9 cellular contexts compared by ENCODE assay signal in genomic region chr6:21748343-21749063, GRCh38.
DNase-seq lines count a peak whose midpoint lies in the region; ATAC-seq and TF ChIP-seq lines count a peak whose summit lies in the region.
"Had no signal": no experiment of that assay in that cellular context is flagged by ENCODE, and none has a peak within 500 bp of the region (broad histone marks: within the 10 kb centered on the region; RNA-seq: fewer than 3 reads in every experiment).

No MANE protein-coding gene starts in this region.

- POLR2A ChIA-PET in activated CD8-positive, alpha-beta T cell treated with anti-CD3 and anti-CD28 coated beads for 36 hours (lab: Charles Lee): interaction anchor here (0.6 kb wide), 1 partner anchor 13 kb away, joined by 3 read pairs; no protein-coding TSS in a partner anchor
- POLR2A ChIA-PET in activated CD8-positive, alpha-beta T cell treated with anti-CD3 and anti-CD28 coated beads, Interleukin-2, amount 10 ng/mL, durations not matched to agents 7 days and 5 days (lab: Charles Lee): interaction anchor here (0.7 kb wide), 1 partner anchor 15 kb away, joined by 3 read pairs; no protein-coding TSS in a partner anchor

- ATAC-seq in activated CD8-positive, alpha-beta T cell treated with anti-CD3 and anti-CD28 coated beads for 36 hours: no peak
- ATAC-seq in activated CD8-positive, alpha-beta T cell treated with anti-CD3 and anti-CD28 coated beads, Interleukin-2, amount 10 ng/mL, durations not matched to agents 7 days and 5 days: no peak
- ATAC-seq in GM21360 (IDR thresholded peaks at IDR 0.05; ENCODE audit: unreplicated experiment) (no peak), GM18909 (IDR thresholded peaks at IDR 0.05; ENCODE audit: poor library complexity, unreplicated experiment) (no peak), GM21737 (IDR thresholded peaks at IDR 0.05; ENCODE audit: unreplicated experiment) (no peak)

- CTCF ChIA-PET in activated CD8-positive, alpha-beta T cell treated with anti-CD3 and anti-CD28 coated beads for 36 hours (lab: Charles Lee): interaction anchor here (0.6 kb wide), 1 partner anchor 635 kb away, joined by 3 read pairs; no protein-coding TSS in a partner anchor
- CTCF ChIA-PET in activated CD8-positive, alpha-beta T cell treated with anti-CD3 and anti-CD28 coated beads, Interleukin-2, amount 10 ng/mL, durations not matched to agents 7 days and 5 days (lab: Charles Lee): no interaction called here

- H3K9me3 ChIP-seq in endodermal cell (ENCODE audit: control insufficient read depth, low read length) (no peaks in the 10 kb centered on the region), testis (no peaks in the 10 kb centered on the region)

- no peak overlapping the region for H3K9ac ChIP-seq in endodermal cell (ENCODE audit: extremely low read depth, low read length, poor library complexity, severe bottlenecking)

- peaks cover 6% of the 10 kb centered on the region for H3K4me1 ChIP-seq in endodermal cell (ENCODE audit: control insufficient read depth, insufficient read depth, low read length)
- H3K4me1 ChIP-seq in testis: no peaks in the 10 kb centered on the region

- no peak overlapping the region for H3K27ac Mint-ChIP-seq in activated CD8-positive, alpha-beta T cell treated with anti-CD3 and anti-CD28 coated beads for 36 hours
- H3K27ac Mint-ChIP-seq in activated CD8-positive, alpha-beta T cell treated with anti-CD3 and anti-CD28 coated beads, Interleukin-2, amount 10 ng/mL, durations not matched to agents 7 days and 5 days: no peak overlapping the region
- peak overlapping the region; percentile 57 for H3K27ac Mint-ChIP-seq in endodermal cell
- H3K27ac Mint-ChIP-seq: activated CD4-positive, alpha-beta memory T cell treated with anti-CD3 and anti-CD28 coated beads, Interleukin-2, amount 10 ng/mL, durations not matched to agents 7 days and 5 days had no signal

- no peaks in the 10 kb centered on the region for H3K9me3 Mint-ChIP-seq in activated CD8-positive, alpha-beta T cell treated with anti-CD3 and anti-CD28 coated beads for 36 hours
- H3K9me3 Mint-ChIP-seq in activated CD8-positive, alpha-beta T cell treated with anti-CD3 and anti-CD28 coated beads, Interleukin-2, amount 10 ng/mL, durations not matched to agents 7 days and 5 days (ENCODE audit: insufficient read depth): no peaks in the 10 kb centered on the region
- H3K9me3 Mint-ChIP-seq in endodermal cell: no peaks in the 10 kb centered on the region
- H3K9me3 Mint-ChIP-seq: activated CD4-positive, alpha-beta memory T cell treated with anti-CD3 and anti-CD28 coated beads, Interleukin-2, amount 10 ng/mL, durations not matched to agents 7 days and 5 days had no signal

- H3K27me3 ChIP-seq in endodermal cell (ENCODE audit: control insufficient read depth, insufficient read depth, low read length, poor library complexity, severe bottlenecking): no peaks in the 10 kb centered on the region
- H3K27me3 ChIP-seq in testis: no peaks in the 10 kb centered on the region

- intact Hi-C loops in activated CD8-positive, alpha-beta T cell treated with anti-CD3 and anti-CD28 coated beads for 36 hours (cut with micrococcal nuclease): no loop called here
- intact Hi-C loops in testis (cut with DNase I; ENCODE audit: low total_unique reads): no loop called here

- WGBS in endodermal cell (ENCODE audit: insufficient coverage in 1 of 2, insufficient read length in 1 of 2), 2 experiments: 39% methylated on average over 3 of the region's 3 CpGs; no CpG with 5 or more reads in 1 of the 2 experiments
- 61 to 78% methylated on average over 3 of the region's 3 CpGs for WGBS in testis, 2 donors

- H3K36me3 ChIP-seq in endodermal cell (ENCODE audit: control insufficient read depth, insufficient read depth, low read length) (peaks cover 47% of the 10 kb centered on the region), testis (ENCODE audit: low read depth, missing control alignments) (no peaks in the 10 kb centered on the region)

- peaks cover 2% of the 10 kb centered on the region for H3K4me1 Mint-ChIP-seq in activated CD8-positive, alpha-beta T cell treated with anti-CD3 and anti-CD28 coated beads for 36 hours (ENCODE audit: low read depth)
- no peaks in the 10 kb centered on the region for H3K4me1 Mint-ChIP-seq in activated CD8-positive, alpha-beta T cell treated with anti-CD3 and anti-CD28 coated beads, Interleukin-2, amount 10 ng/mL, durations not matched to agents 7 days and 5 days (ENCODE audit: low read depth)
- peaks cover 47% of the 10 kb centered on the region for H3K4me1 Mint-ChIP-seq in endodermal cell
- H3K4me1 Mint-ChIP-seq: activated CD4-positive, alpha-beta memory T cell treated with anti-CD3 and anti-CD28 coated beads, Interleukin-2, amount 10 ng/mL, durations not matched to agents 7 days and 5 days had no signal

- TF ChIP-seq CTCF in activated CD8-positive, alpha-beta T cell treated with anti-CD3 and anti-CD28 coated beads for 36 hours (IDR thresholded peaks at IDR 0.05): no peak
- no peak for TF ChIP-seq CTCF in endodermal cell (conservative IDR thresholded peaks at IDR 0.05)
- no peak for TF ChIP-seq CTCF in testis (IDR thresholded peaks at IDR 0.05)

- no peaks in the 10 kb centered on the region for H3K27me3 Mint-ChIP-seq in activated CD8-positive, alpha-beta T cell treated with anti-CD3 and anti-CD28 coated beads for 36 hours
- no peaks in the 10 kb centered on the region for H3K27me3 Mint-ChIP-seq in activated CD8-positive, alpha-beta T cell treated with anti-CD3 and anti-CD28 coated beads, Interleukin-2, amount 10 ng/mL, durations not matched to agents 7 days and 5 days (ENCODE audit: low read depth)
- H3K27me3 Mint-ChIP-seq in endodermal cell (ENCODE audit: insufficient read depth): no peaks in the 10 kb centered on the region

- no peaks in the 10 kb centered on the region for H3K36me3 Mint-ChIP-seq in activated CD8-positive, alpha-beta T cell treated with anti-CD3 and anti-CD28 coated beads for 36 hours (ENCODE audit: low read depth)
- no peaks in the 10 kb centered on the region for H3K36me3 Mint-ChIP-seq in activated CD8-positive, alpha-beta T cell treated with anti-CD3 and anti-CD28 coated beads, Interleukin-2, amount 10 ng/mL, durations not matched to agents 7 days and 5 days (ENCODE audit: low read depth)
- H3K36me3 Mint-ChIP-seq in endodermal cell (ENCODE audit: low read depth): peaks cover 24% of the 10 kb centered on the region

- no peak overlapping the region for H3K4me3 Mint-ChIP-seq in activated CD8-positive, alpha-beta T cell treated with anti-CD3 and anti-CD28 coated beads for 36 hours
- no peak overlapping the region for H3K4me3 Mint-ChIP-seq in activated CD8-positive, alpha-beta T cell treated with anti-CD3 and anti-CD28 coated beads, Interleukin-2, amount 10 ng/mL, durations not matched to agents 7 days and 5 days
- H3K4me3 Mint-ChIP-seq in endodermal cell: no peak overlapping the region
- H3K4me3 Mint-ChIP-seq: activated CD4-positive, alpha-beta memory T cell treated with anti-CD3 and anti-CD28 coated beads, Interleukin-2, amount 10 ng/mL, durations not matched to agents 7 days and 5 days had no signal

- peak; percentile 8 for DNase-seq in activated CD8-positive, alpha-beta T cell treated with anti-CD3 and anti-CD28 coated beads for 36 hours
- DNase-seq in activated CD8-positive, alpha-beta T cell treated with anti-CD3 and anti-CD28 coated beads, Interleukin-2, amount 10 ng/mL, durations not matched to agents 7 days and 5 days: no peak
- DNase-seq in NCI-H524 (lab: John Stamatoyannopoulos, UW) (peak; percentile 80 to 94), endodermal cell (no peak), testis (no peak)
- DNase-seq: activated CD4-positive, alpha-beta memory T cell treated with anti-CD3 and anti-CD28 coated beads, Interleukin-2, amount 10 ng/mL, durations not matched to agents 7 days and 5 days had no signal

- H3K27ac ChIP-seq in endodermal cell (ENCODE audit: low read depth, low read length) (peak overlapping the region; percentile 76), testis (no peak overlapping the region)

- TF ChIP-seq POLR2A in testis (IDR thresholded peaks at IDR 0.05): no peak

- H3K4me3 ChIP-seq in endodermal cell (ENCODE audit: low read length): peak overlapping the region; percentile 4
- no peak overlapping the region for H3K4me3 ChIP-seq in testis

Comparison
In these comparisons a context has a peak if more than half of its experiments do, and no peak if none do; other contexts are left out.
1. DNase-seq: peak in activated CD8-positive, alpha-beta T cell treated with anti-CD3 and anti-CD28 coated beads for 36 hours (single experiment) and NCI-H524 (2 of 2); none in activated CD8-positive, alpha-beta T cell treated with anti-CD3 and anti-CD28 coated beads, Interleukin-2, amount 10 ng/mL, durations not matched to agents 7 days and 5 days (single experiment), endodermal cell (single experiment) and testis (single experiment).